Comparison of ENCODE assay signal across 20 cellular contexts in the genomic region with DNA sequence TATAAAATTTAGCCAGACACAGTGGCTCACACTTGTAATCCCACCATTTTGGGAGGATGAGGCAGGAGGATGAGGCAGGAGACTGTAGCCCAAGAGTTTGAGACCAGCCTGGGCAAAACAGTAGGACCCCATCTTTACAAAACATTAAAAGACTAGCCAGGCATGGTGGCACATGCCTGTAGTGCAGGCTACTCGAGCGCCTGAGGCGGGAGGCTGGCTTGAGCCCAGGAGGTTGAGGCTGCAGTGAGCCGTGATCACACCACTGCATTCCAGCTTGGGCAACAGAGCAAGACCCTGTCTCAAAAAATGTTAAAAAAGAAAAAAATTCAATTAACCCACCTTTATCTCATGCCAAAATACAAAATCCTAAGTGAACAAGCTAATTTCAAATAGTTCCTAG. TPM values are rescaled to one million over a fixed set of nuclear protein-coding genes. Genes with fewer than 3 reads are reported as not detected.
A peak's percentile ranks its signal among the peaks of the same experiment; 100 is the strongest.
DNase-seq lines count a peak whose midpoint lies in the region; ATAC-seq, FAIRE-seq and TF ChIP-seq lines count a peak whose summit lies in the region.
"Had no signal": no experiment of that assay in that cellular context is flagged by ENCODE, and none has a peak within 500 bp of the region (broad histone marks: within the 10 kb centered on the region; RNA-seq: fewer than 3 reads in every experiment).

No MANE protein-coding gene starts in this region.

- H4K8ac ChIP-seq in trophoblast cell (ENCODE audit: low read depth, low read length): no peak overlapping the region

- no peaks in the 10 kb centered on the region for H3K27me3 Mint-ChIP-seq in activated T-cell treated with anti-CD3 and anti-CD28 coated beads, Interleukin-2, amount 50 U/mL, for 4 hours (ENCODE audit: low read depth)
- H3K27me3 Mint-ChIP-seq: CD4-positive, alpha-beta T cell; natural killer cell treated with Interleukin-12 subunit alpha and Interleukin-12 subunit beta and Interleukin-15 and Interleukin-18, amount 100 ng/mL, for 72 hours had no signal

- H3K4me3 Mint-ChIP-seq in activated T-cell treated with anti-CD3 and anti-CD28 coated beads, Interleukin-2, amount 50 U/mL, for 4 hours: peak overlapping the region; percentile 13

- peak overlapping the region; percentile 53 for H3K4ac ChIP-seq in trophoblast cell (ENCODE audit: low read depth, low read length)

- H3K36me3 ChIP-seq in OCI-LY1 (ENCODE audit: insufficient read depth, low read length): peaks cover 6% of the 10 kb centered on the region; the same call in 1 of the 2 replicates
- no peaks in the 10 kb centered on the region for H3K36me3 ChIP-seq in trophoblast cell (ENCODE audit: control insufficient read depth in 1 of 2, insufficient read depth in 2 of 2, low read length in 2 of 2)
- H3K36me3 ChIP-seq: tibial artery had no signal

- no CpG with 5 or more reads among the region's 4 CpGs for WGBS in trophoblast cell (ENCODE audit: extremely low coverage, insufficient coverage, insufficient read length)

- peak overlapping the region; percentile 65 for H3K4me2 ChIP-seq in OCI-LY1 (ENCODE audit: low read length)
- no peak overlapping the region for H3K4me2 ChIP-seq in trophoblast cell (ENCODE audit: low read length)

- peak overlapping the region; percentile 46 for H3K18ac ChIP-seq in trophoblast cell (ENCODE audit: low read length)

- no peaks in the 10 kb centered on the region for H3K9me3 Mint-ChIP-seq in activated T-cell treated with anti-CD3 and anti-CD28 coated beads, Interleukin-2, amount 50 U/mL, for 4 hours
- H3K9me3 Mint-ChIP-seq: CD4-positive, alpha-beta T cell; natural killer cell treated with Interleukin-12 subunit alpha and Interleukin-12 subunit beta and Interleukin-15 and Interleukin-18, amount 100 ng/mL, for 72 hours had no signal

- no peak overlapping the region for H2BK12ac ChIP-seq in trophoblast cell (ENCODE audit: low read length)

- H2BK5ac ChIP-seq in trophoblast cell (ENCODE audit: low read depth, low read length, poor library complexity): peak overlapping the region; percentile 24

- H3K9me3 ChIP-seq in OCI-LY1 (ENCODE audit: low read length) (no peaks in the 10 kb centered on the region), trophoblast cell (ENCODE audit: insufficient read depth, low read depth, low read length) (no peaks in the 10 kb centered on the region)
- H3K9me3 ChIP-seq: psoas muscle, tibial artery had no signal

- no peak overlapping the region for H4K12ac ChIP-seq in trophoblast cell (ENCODE audit: low read depth, low read length)

- H4K91ac ChIP-seq in trophoblast cell (ENCODE audit: low read depth, low read length): no peak overlapping the region

- H2AFZ ChIP-seq in OCI-LY1 (ENCODE audit: low read length) (no peak overlapping the region), trophoblast cell (ENCODE audit: insufficient read depth, low read length, poor library complexity) (no peak overlapping the region)

- H3K79me1 ChIP-seq in trophoblast cell (ENCODE audit: low read length): peaks cover 13% of the 10 kb centered on the region

- H3K9ac ChIP-seq in OCI-LY1 (ENCODE audit: low read length): no peak overlapping the region; the same call in 1 of the 2 replicates
- no peak overlapping the region for H3K9ac ChIP-seq in trophoblast cell (ENCODE audit: low read length)

- H2BK120ac ChIP-seq in trophoblast cell (ENCODE audit: insufficient read depth, low read length, poor library complexity): no peak overlapping the region

- H3F3A ChIP-seq in OCI-LY1 (ENCODE audit: insufficient read depth, low read length): no peaks in the 10 kb centered on the region

- peaks cover 63% of the 10 kb centered on the region for H3K4me1 Mint-ChIP-seq in activated T-cell treated with anti-CD3 and anti-CD28 coated beads, Interleukin-2, amount 50 U/mL, for 4 hours (ENCODE audit: low read depth)

- H4K20me1 ChIP-seq in OCI-LY1 (ENCODE audit: insufficient read depth, low read length): no peaks in the 10 kb centered on the region; the same call in 1 of the 2 replicates

- no peak overlapping the region for H2AK5ac ChIP-seq in trophoblast cell (ENCODE audit: low read length)

- H3K36me3 Mint-ChIP-seq in activated T-cell treated with anti-CD3 and anti-CD28 coated beads, Interleukin-2, amount 50 U/mL, for 4 hours (ENCODE audit: insufficient read depth): peaks cover 9% of the 10 kb centered on the region

- FAIRE-seq in HTR-8/SVneo (lab: Jason Lieb, UNC): no peak
- FAIRE-seq: A204.1, kidney had no signal

- no peak overlapping the region for H3K14ac ChIP-seq in trophoblast cell (ENCODE audit: low read length)

- DNase-seq in activated T-cell treated with anti-CD3 and anti-CD28 coated beads, Interleukin-2, amount 50 U/mL, for 4 hours: no peak
- no peak for DNase-seq in activated T-cell treated with anti-CD3 and anti-CD28 coated beads, Interleukin-2, amount 50 U/mL, for 48 hours
- DNase-seq in epithelial cell of esophagus (ENCODE audit: low read depth) (peak; percentile 51), trophoblast cell (no peak), HTR-8/SVneo (ENCODE audit: insufficient read length, low spot score) (no peak), KG1 (lab: John Stamatoyannopoulos, UW) (no peak)
- no peak for DNase-seq in activated CD4-positive, CD25-positive, alpha-beta regulatory T cell treated with anti-CD3 and anti-CD28 coated beads, Interleukin-2, amount 50 U/mL, for 72 hours
- DNase-seq: activated effector memory CD4-positive, alpha-beta T cell treated with Interleukin-2 at 50 U/mL for 16 hours; CD4-positive, alpha-beta T cell; effector memory CD4-positive, alpha-beta T cell; hypothalamus; KBM-7; kidney; NCI-H2171 treated with DMSO at 0.1 percent for 48 hours; NCI-H774; tibial artery had no signal

- H3K4me3 ChIP-seq in OCI-LY1 (ENCODE audit: low read depth, low read length, poor library complexity, severe bottlenecking) (peak overlapping the region; percentile 25), epithelial cell of esophagus (ENCODE audit: low read length) (no peak overlapping the region), trophoblast cell (ENCODE audit: low read depth, low read length) (no peak overlapping the region)
- H3K4me3 ChIP-seq: psoas muscle, tibial artery had no signal

- no peak overlapping the region for H3K23ac ChIP-seq in trophoblast cell (ENCODE audit: low read length)

- ATAC-seq in activated T-cell treated with anti-CD3 and anti-CD28 coated beads, Interleukin-2, amount 50 U/mL, for 4 hours: no peak
- ATAC-seq: natural killer cell treated with Interleukin-12 subunit alpha and Interleukin-12 subunit beta and Interleukin-15 and Interleukin-18, amount 100 ng/mL, for 72 hours; psoas muscle had no signal

- peaks cover 79% of the 10 kb centered on the region for H3K79me2 ChIP-seq in OCI-LY1 (ENCODE audit: insufficient read depth, low read length)
- H3K79me2 ChIP-seq in trophoblast cell (ENCODE audit: control insufficient read depth, insufficient read depth, low read length, poor library complexity): peaks cover 17% of the 10 kb centered on the region

- H3K27ac ChIP-seq in OCI-LY1 (ENCODE audit: low read depth, low read length, poor library complexity, severe bottlenecking) (peak overlapping the region; percentile 9), trophoblast cell (ENCODE audit: low read depth, low read length) (no peak overlapping the region)
- H3K27ac ChIP-seq: psoas muscle, tibial artery had no signal

- TF ChIP-seq CTCF in OCI-LY1 (IDR thresholded peaks at IDR 0.05; ENCODE audit: low read length): no peak
- peak; percentile 9 for TF ChIP-seq CTCF in epithelial cell of esophagus (IDR thresholded peaks at IDR 0.05; ENCODE audit: insufficient read depth, low read depth, low read length, missing control alignments)

- H3K27me3 ChIP-seq in OCI-LY1 (ENCODE audit: insufficient read depth, low read length): no peaks in the 10 kb centered on the region
- no peaks in the 10 kb centered on the region for H3K27me3 ChIP-seq in trophoblast cell (ENCODE audit: insufficient read depth, low read length)
- H3K27me3 ChIP-seq: tibial artery had no signal

- H3K4me1 ChIP-seq in OCI-LY1 (ENCODE audit: insufficient read depth, low read length, severe bottlenecking): peaks cover 60% of the 10 kb centered on the region
- H3K4me1 ChIP-seq in trophoblast cell (ENCODE audit: control insufficient read depth in 1 of 2, insufficient read depth in 2 of 2, low read length in 2 of 2): peaks cover 0 to 7% of the 10 kb centered on the region in 2 experiments

- no peaks in the 10 kb centered on the region for H3K9me2 ChIP-seq in OCI-LY1 (ENCODE audit: low read depth, low read length)

RNA-seq across cellular contexts. Expression of gene REV1, which starts 4.0 kb away (rescaled TPM):
- total RNA-seq in activated T-cell treated with anti-CD3 and anti-CD28 coated beads, Interleukin-2, amount 50 U/mL, for 4 hours: 10 to 100 TPM; 22.0 to 26.8 (median 23.1) TPM
- 27.7 TPM in 2 replicates for polyA plus RNA-seq in trophoblast cell (2013)
